In the genomic region with DNA sequence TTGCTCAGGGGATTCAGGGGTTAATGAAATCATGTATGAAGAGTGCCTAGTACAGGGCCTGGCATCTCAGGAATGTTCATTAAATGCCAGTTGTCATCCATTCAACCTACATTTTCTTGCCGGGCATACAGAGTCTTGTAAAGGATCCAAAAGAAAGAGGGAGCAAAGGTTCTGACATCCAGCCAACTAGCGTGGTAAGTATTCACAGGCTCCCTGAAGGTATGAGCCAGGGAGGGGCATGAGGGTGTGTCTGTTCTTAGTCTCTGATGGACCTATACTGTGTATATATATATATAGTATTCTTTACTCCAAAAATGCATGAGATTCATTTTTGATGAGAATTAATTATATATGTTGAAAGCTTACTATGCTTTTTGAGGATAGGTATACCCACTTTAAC, we compare ENCODE assay signal across 24 cellular contexts.
DNase-seq lines count a peak whose midpoint lies in the region; ATAC-seq and TF ChIP-seq lines count a peak whose summit lies in the region.
"Had no signal": no experiment of that assay in that cellular context is flagged by ENCODE, and none has a peak within 500 bp of the region (broad histone marks: within the 10 kb centered on the region; RNA-seq: fewer than 3 reads in every experiment).

No MANE protein-coding gene starts in this region.

- intact Hi-C loops in left colon (cut with DNase I, micrococcal nuclease) = no loop called here

- H3K4me3 ChIP-seq in AG10803 (ENCODE audit: low read length) = no peak overlapping the region
- no peak overlapping the region for H3K4me3 ChIP-seq in adipocyte (ENCODE audit: low read length)
- no peak overlapping the region for H3K4me3 ChIP-seq in WERI-Rb-1 (ENCODE audit: low read depth, low read length)
- H3K4me3 ChIP-seq: ascending aorta; BLaER1 treated with 17β-estradiol and CSF1 and Interleukin-3, amounts not matched to agents 10 nM and 100 nM; gastrocnemius medialis; spleen; tibial nerve had no signal

- DNase-seq in AG10803 (ENCODE audit: low read depth) (peak; percentile 6), adipocyte (ENCODE audit: low read depth) (peak; percentile 8), left colon (peak; percentile 34 to 60), hippocampal formation (lab: John Stamatoyannopoulos, UW) (no peak), WERI-Rb-1 (no peak)
- DNase-seq: activated CD4-positive, alpha-beta T cell treated with anti-CD3 and anti-CD28 coated beads for 36 hours; activated CD8-positive, alpha-beta T cell treated with anti-CD3 and anti-CD28 coated beads, Interleukin-2, amount 10 ng/mL, durations not matched to agents 7 days and 5 days; central memory CD4-positive, alpha-beta T cell; DMS53; gastrocnemius medialis; GF-D8; HCEC 1CT; hypothalamus; Karpas-422; NCI-H1048; NCI-H187 treated with DMSO at 0.1 percent for 48 hours; spleen had no signal

- TF ChIP-seq CTCF in AG10803 (conservative IDR thresholded peaks at IDR 0.05; ENCODE audit: low read length) = no peak
- no peak for TF ChIP-seq CTCF in WERI-Rb-1 (IDR thresholded peaks at IDR 0.05; ENCODE audit: low read depth, low read length)

- TF ChIP-seq RAD21 in Ishikawa (IDR thresholded peaks at IDR 0.05; ENCODE audit: low read depth) = no peak

- peaks cover 5% of the 10 kb centered on the region for H3K9me3 ChIP-seq in adipocyte (ENCODE audit: control insufficient read depth, low read length)
- H3K9me3 ChIP-seq in WERI-Rb-1 (ENCODE audit: severe bottlenecking) = peaks cover 5% of the 10 kb centered on the region
- H3K9me3 ChIP-seq: gastrocnemius medialis had no signal

- H3K36me3 ChIP-seq in adipocyte (ENCODE audit: control insufficient read depth, insufficient read depth, low read length, severe bottlenecking) (peaks cover 6% of the 10 kb centered on the region), WERI-Rb-1 (peaks cover 12% of the 10 kb centered on the region)
- H3K36me3 ChIP-seq: gastrocnemius medialis had no signal

- no peaks in the 10 kb centered on the region for H3K27me3 ChIP-seq in adipocyte (replicated peaks; ENCODE audit: control insufficient read depth, insufficient read depth, low read length)
- H3K27me3 ChIP-seq in WERI-Rb-1 (ENCODE audit: insufficient read depth, low read depth, severe bottlenecking) = no peaks in the 10 kb centered on the region
- H3K27me3 ChIP-seq: ascending aorta; BLaER1 treated with 17β-estradiol and CSF1 and Interleukin-3, amounts not matched to agents 10 nM and 100 nM; gastrocnemius medialis; spleen; tibial nerve had no signal

- no peak for TF ChIP-seq EP300 in Ishikawa (IDR thresholded peaks at IDR 0.05; ENCODE audit: borderline replicate concordance)

- ATAC-seq in left colon (peak; percentile 98), GM18909 (IDR thresholded peaks at IDR 0.05; ENCODE audit: poor library complexity, unreplicated experiment) (no peak), HG02588 (IDR thresholded peaks at IDR 0.05; ENCODE audit: unreplicated experiment) (no peak)
- ATAC-seq: activated CD4-positive, alpha-beta T cell treated with anti-CD3 and anti-CD28 coated beads for 36 hours; activated CD8-positive, alpha-beta T cell treated with anti-CD3 and anti-CD28 coated beads, Interleukin-2, amount 10 ng/mL, durations not matched to agents 7 days and 5 days; gastrocnemius medialis; natural killer cell treated with Interleukin-12 subunit alpha and Interleukin-12 subunit beta and Interleukin-15 and Interleukin-18, amount 100 ng/mL, for 72 hours had no signal

- no peaks in the 10 kb centered on the region for H3K4me1 ChIP-seq in adipocyte (ENCODE audit: control insufficient read depth, insufficient read depth, low read length)
- H3K4me1 ChIP-seq: ascending aorta; BLaER1 treated with 17β-estradiol and CSF1 and Interleukin-3, amounts not matched to agents 10 nM and 100 nM; gastrocnemius medialis; spleen; tibial nerve had no signal

- no peak overlapping the region for H3K27ac ChIP-seq in WERI-Rb-1
- H3K27ac ChIP-seq: ascending aorta; BLaER1 treated with 17β-estradiol and CSF1 and Interleukin-3, amounts not matched to agents 10 nM and 100 nM; gastrocnemius medialis; spleen; tibial nerve had no signal

- no peak overlapping the region for H3K9ac ChIP-seq in adipocyte (ENCODE audit: low read length)
- H3K9ac ChIP-seq: BLaER1 treated with 17β-estradiol and CSF1 and Interleukin-3, amounts not matched to agents 10 nM and 100 nM had no signal

TF ChIP-seq in Ishikawa, 13 proteins besides CTCF, POLR2A, EP300 and RAD21:
- TF ChIP-seq NFIC (IDR thresholded peaks at IDR 0.05) = peak; percentile 36; the same call in 1 of the 2 replicates
- TF ChIP-seq FOXM1 (IDR thresholded peaks at IDR 0.05; ENCODE audit: borderline replicate concordance, low read depth) = no peak
- TF ChIP-seq TEAD4 (IDR thresholded peaks at IDR 0.05) = peak; percentile 88

Comparison
In these comparisons a context has a peak if more than half of its experiments do, and no peak if none do; other contexts are left out.
1. DNase-seq: peak in AG10803 (single experiment), adipocyte (single experiment) and left colon (2 of 2); none in hippocampal formation (0 of 2) and WERI-Rb-1 (single experiment).